Comparison of ENCODE assay signal across 15 cellular contexts in genomic region chr17:47884427-47884740, GRCh38. TPM values are rescaled to one million over a fixed set of nuclear protein-coding genes. Genes with fewer than 3 reads are reported as not detected.
DNase-seq lines count a peak whose midpoint lies in the region; TF ChIP-seq lines count a peak whose summit lies in the region.
"Had no signal": no experiment of that assay in that cellular context is flagged by ENCODE, and none has a peak within 500 bp of the region (broad histone marks: within the 10 kb centered on the region; RNA-seq: fewer than 3 reads in every experiment).

No MANE protein-coding gene starts in this region.

- peak overlapping the region; percentile 46 for H3K27ac Mint-ChIP-seq in activated CD4-positive, alpha-beta T cell treated with anti-CD3 and anti-CD28 coated beads, Interleukin-2, amount 10 ng/mL, durations not matched to agents 7 days and 5 days
- peak overlapping the region; percentile 64 to 70 (median 69) for H3K27ac Mint-ChIP-seq in nephron
- H3K27ac Mint-ChIP-seq in type B pancreatic cell: peak overlapping the region; percentile 84
- H3K27ac Mint-ChIP-seq in activated naive CD4-positive, alpha-beta T cell treated with anti-CD3 and anti-CD28 coated beads for 36 hours: no peak overlapping the region

- H4K20me1 ChIP-seq in hepatocyte (ENCODE audit: insufficient read depth, poor library complexity, severe bottlenecking): no peaks in the 10 kb centered on the region

- peaks cover 35% of the 10 kb centered on the region for H3K4me1 ChIP-seq in hepatocyte (ENCODE audit: insufficient read depth)

- CTCF ChIA-PET in activated CD4-positive, alpha-beta T cell treated with anti-CD3 and anti-CD28 coated beads, Interleukin-2, amount 10 ng/mL, durations not matched to agents 7 days and 5 days (lab: Charles Lee): interaction anchor here (0.6 to 15.3 kb wide), 4 partner anchors 11 to 567 kb away, joined by 3 to 344 read pairs (median 4); partner anchors contain the start of genes SCRN2, SP2 and SP6
- CTCF ChIA-PET in activated naive CD4-positive, alpha-beta T cell treated with anti-CD3 and anti-CD28 coated beads for 36 hours (lab: Charles Lee): interaction anchor here (1.2 to 15.6 kb wide), 6 partner anchors 14 to 66 kb away, joined by 3 to 460 read pairs (median 8); partner anchors contain the start of genes SCRN2 and SP6

- H3K27me3 Mint-ChIP-seq in activated CD4-positive, alpha-beta T cell treated with anti-CD3 and anti-CD28 coated beads, Interleukin-2, amount 10 ng/mL, durations not matched to agents 7 days and 5 days: peaks cover 8% of the 10 kb centered on the region
- H3K27me3 Mint-ChIP-seq in nephron (ENCODE audit: low read depth) (peaks cover 44% of the 10 kb centered on the region), type B pancreatic cell (peaks cover 23% of the 10 kb centered on the region)
- H3K27me3 Mint-ChIP-seq in activated naive CD4-positive, alpha-beta T cell treated with anti-CD3 and anti-CD28 coated beads for 36 hours (ENCODE audit: low read depth): no peaks in the 10 kb centered on the region

- no peak overlapping the region for H2AFZ ChIP-seq in hepatocyte

- no peaks in the 10 kb centered on the region for H3K27me3 ChIP-seq in hepatocyte

- no peaks in the 10 kb centered on the region for H3K9me3 ChIP-seq in hepatocyte (ENCODE audit: low read depth)

- H3K4me1 Mint-ChIP-seq in activated CD4-positive, alpha-beta T cell treated with anti-CD3 and anti-CD28 coated beads, Interleukin-2, amount 10 ng/mL, durations not matched to agents 7 days and 5 days: peaks cover 32% of the 10 kb centered on the region
- peaks cover 29% of the 10 kb centered on the region for H3K4me1 Mint-ChIP-seq in nephron
- H3K4me1 Mint-ChIP-seq in type B pancreatic cell (ENCODE audit: unreplicated experiment): peaks cover 15% of the 10 kb centered on the region
- H3K4me1 Mint-ChIP-seq in activated naive CD4-positive, alpha-beta T cell treated with anti-CD3 and anti-CD28 coated beads for 36 hours (ENCODE audit: low read depth): peaks cover 34% of the 10 kb centered on the region

- H3K79me2 ChIP-seq in hepatocyte: no peaks in the 10 kb centered on the region

- peak overlapping the region; percentile 61 for H3K4me2 ChIP-seq in hepatocyte

- no peaks in the 10 kb centered on the region for H3K36me3 ChIP-seq in hepatocyte (replicated peaks; ENCODE audit: insufficient read depth, low read depth)

- no peak for DNase-seq in activated CD4-positive, alpha-beta T cell treated with anti-CD3 and anti-CD28 coated beads, Interleukin-2, amount 10 ng/mL, durations not matched to agents 7 days and 5 days
- no peak for DNase-seq in activated CD4-positive, alpha-beta T cell treated with anti-CD3 and anti-CD28 coated beads, Interleukin-2, amount 50 U/mL, for 1 hour
- DNase-seq in hepatocyte (ENCODE audit: low spot score): no peak
- DNase-seq in type B pancreatic cell (ENCODE audit: extremely low spot score, unreplicated experiment): no peak
- DNase-seq in middle frontal gyrus (ENCODE audit: extremely low spot score, low spot score): no peak
- no peak for DNase-seq in kidney glomerular epithelial cell (lab: John Stamatoyannopoulos, UW)
- DNase-seq in activated naive CD4-positive, alpha-beta T cell treated with anti-CD3 and anti-CD28 coated beads for 36 hours: no peak
- DNase-seq: Karpas-422, NCI-H1417, NCI-H1930, NCI-H524, RPMI8226 had no signal

- H3K9me2 ChIP-seq in hepatocyte (replicated peaks; ENCODE audit: insufficient read depth): no peaks in the 10 kb centered on the region

- TF ChIP-seq CTCF in hepatocyte (IDR thresholded peaks at IDR 0.05; ENCODE audit: poor library complexity) (no peak), nephron (IDR thresholded peaks at IDR 0.05; ENCODE audit: unreplicated experiment in 3 of 3) (no peak), type B pancreatic cell (conservative IDR thresholded peaks at IDR 0.05) (no peak)

- no peaks in the 10 kb centered on the region for H3K9me3 Mint-ChIP-seq in activated CD4-positive, alpha-beta T cell treated with anti-CD3 and anti-CD28 coated beads, Interleukin-2, amount 10 ng/mL, durations not matched to agents 7 days and 5 days
- no peaks in the 10 kb centered on the region for H3K9me3 Mint-ChIP-seq in nephron
- H3K9me3 Mint-ChIP-seq in type B pancreatic cell: no peaks in the 10 kb centered on the region
- no peaks in the 10 kb centered on the region for H3K9me3 Mint-ChIP-seq in activated naive CD4-positive, alpha-beta T cell treated with anti-CD3 and anti-CD28 coated beads for 36 hours

- no peak overlapping the region for H3K4me3 ChIP-seq in hepatocyte

- intact Hi-C loops in activated naive CD4-positive, alpha-beta T cell treated with anti-CD3 and anti-CD28 coated beads for 36 hours (cut with micrococcal nuclease): no loop called here

- H3K36me3 Mint-ChIP-seq in activated CD4-positive, alpha-beta T cell treated with anti-CD3 and anti-CD28 coated beads, Interleukin-2, amount 10 ng/mL, durations not matched to agents 7 days and 5 days (ENCODE audit: low read depth): no peaks in the 10 kb centered on the region
- H3K36me3 Mint-ChIP-seq in nephron (ENCODE audit: low read depth) (no peaks in the 10 kb centered on the region), type B pancreatic cell (no peaks in the 10 kb centered on the region)
- no peaks in the 10 kb centered on the region for H3K36me3 Mint-ChIP-seq in activated naive CD4-positive, alpha-beta T cell treated with anti-CD3 and anti-CD28 coated beads for 36 hours (ENCODE audit: low read depth)

- POLR2A ChIA-PET in activated CD4-positive, alpha-beta T cell treated with anti-CD3 and anti-CD28 coated beads, Interleukin-2, amount 10 ng/mL, durations not matched to agents 7 days and 5 days (lab: Charles Lee): no interaction called here

- no peak overlapping the region for H3K4me3 Mint-ChIP-seq in activated CD4-positive, alpha-beta T cell treated with anti-CD3 and anti-CD28 coated beads, Interleukin-2, amount 10 ng/mL, durations not matched to agents 7 days and 5 days
- H3K4me3 Mint-ChIP-seq in nephron (peak overlapping the region in 1 of 3 experiments; percentile 2), type B pancreatic cell (peak overlapping the region; percentile 49)
- H3K4me3 Mint-ChIP-seq in activated naive CD4-positive, alpha-beta T cell treated with anti-CD3 and anti-CD28 coated beads for 36 hours: no peak overlapping the region

- peak overlapping the region; percentile 76 for H3K27ac ChIP-seq in hepatocyte
- H3K27ac ChIP-seq: 22Rv1 had no signal

- 19% methylated on average over 5 of the region's 5 CpGs for WGBS in hepatocyte (ENCODE audit: low lambda C conversion rate, missing lambda C conversion rate)

RNA-seq across cellular contexts. Expression of gene SP2, which starts 11.7 kb away (rescaled TPM):
- total RNA-seq in activated CD4-positive, alpha-beta T cell treated with anti-CD3 and anti-CD28 coated beads, Interleukin-2, amount 10 ng/mL, durations not matched to agents 7 days and 5 days: 10 to 100 TPM; 27.6 to 33.8 TPM
- 1.5 and 3.3 TPM in 2 replicates for total RNA-seq in hepatocyte
- polyA plus RNA-seq in hepatocyte: 6.7 and 10.6 TPM in 2 replicates
- 16.9 and 22.0 TPM in 2 replicates for total RNA-seq in type B pancreatic cell (ENCODE audit: low replicate concordance)
- 10 to 100 TPM; 17.4 to 19.5 TPM for total RNA-seq in activated naive CD4-positive, alpha-beta T cell treated with anti-CD3 and anti-CD28 coated beads for 36 hours

RNA-seq across cellular contexts. Expression of gene SP6, which starts 33.4 kb away (rescaled TPM):
- not detected for total RNA-seq in activated CD4-positive, alpha-beta T cell treated with anti-CD3 and anti-CD28 coated beads, Interleukin-2, amount 10 ng/mL, durations not matched to agents 7 days and 5 days
- total RNA-seq in hepatocyte (0.80 and 1.3 TPM in 2 replicates), type B pancreatic cell (ENCODE audit: low replicate concordance) (19.3 and 75.1 TPM in 2 replicates)
- polyA plus RNA-seq in hepatocyte: 1.3 and 1.7 TPM in 2 replicates
- under 1 TPM; 0.10 to 0.19 TPM for total RNA-seq in activated naive CD4-positive, alpha-beta T cell treated with anti-CD3 and anti-CD28 coated beads for 36 hours

RNA-seq across cellular contexts. Expression of gene SCRN2, which starts 43.3 kb away (rescaled TPM):
- 10 to 100 TPM; 26.8 to 33.2 TPM for total RNA-seq in activated CD4-positive, alpha-beta T cell treated with anti-CD3 and anti-CD28 coated beads, Interleukin-2, amount 10 ng/mL, durations not matched to agents 7 days and 5 days
- total RNA-seq in hepatocyte (20.4 and 35.3 TPM in 2 replicates), type B pancreatic cell (ENCODE audit: low replicate concordance) (34.9 and 45.2 TPM in 2 replicates)
- polyA plus RNA-seq in hepatocyte: 59.8 and 79.0 TPM in 2 replicates
- total RNA-seq in activated naive CD4-positive, alpha-beta T cell treated with anti-CD3 and anti-CD28 coated beads for 36 hours: 10 to 100 TPM; 15.1 to 16.3 TPM

RNA-seq across cellular contexts. Expression of gene LRRC46, which starts 52.9 kb away (rescaled TPM):
- total RNA-seq in activated CD4-positive, alpha-beta T cell treated with anti-CD3 and anti-CD28 coated beads, Interleukin-2, amount 10 ng/mL, durations not matched to agents 7 days and 5 days: 1 to 10 TPM in 1 of 2 experiments, under 1 TPM in 1; 0.79 to 1.4 TPM
- total RNA-seq in hepatocyte: not detected in 2 replicates
- polyA plus RNA-seq in hepatocyte: 0.78 and 0.83 TPM in 2 replicates
- 0.64 and 2.8 TPM in 2 replicates for total RNA-seq in type B pancreatic cell (ENCODE audit: low replicate concordance)
- under 1 TPM; 0.31 to 0.52 TPM for total RNA-seq in activated naive CD4-positive, alpha-beta T cell treated with anti-CD3 and anti-CD28 coated beads for 36 hours
- total RNA-seq: H1 had no signal

RNA-seq across cellular contexts. Expression of gene MRPL10, which starts 53.0 kb away (rescaled TPM):
- total RNA-seq in activated CD4-positive, alpha-beta T cell treated with anti-CD3 and anti-CD28 coated beads, Interleukin-2, amount 10 ng/mL, durations not matched to agents 7 days and 5 days: 10 to 100 TPM; 46.9 to 51.9 TPM
- total RNA-seq in hepatocyte (30.7 and 38.2 TPM in 2 replicates), type B pancreatic cell (ENCODE audit: low replicate concordance) (37.7 and 49.4 TPM in 2 replicates)
- 33.7 and 34.7 TPM in 2 replicates for polyA plus RNA-seq in hepatocyte
- 10 to 100 TPM; 66.7 to 70.0 TPM for total RNA-seq in activated naive CD4-positive, alpha-beta T cell treated with anti-CD3 and anti-CD28 coated beads for 36 hours
